Comparison of ENCODE assay signal across 19 cellular contexts in genomic region chr12:102960766-102961487, GRCh38. TPM values are rescaled to one million over a fixed set of nuclear protein-coding genes. Genes with fewer than 3 reads are reported as not detected.
A peak's percentile ranks its signal among the peaks of the same experiment; 100 is the strongest.
DNase-seq lines count a peak whose midpoint lies in the region; TF ChIP-seq lines count a peak whose summit lies in the region.
"Had no signal": no experiment of that assay in that cellular context is flagged by ENCODE, and none has a peak within 500 bp of the region (broad histone marks: within the 10 kb centered on the region; RNA-seq: fewer than 3 reads in every experiment).

No MANE protein-coding gene starts in this region.

- H3K36me3 ChIP-seq in H7 (replicated peaks; ENCODE audit: control insufficient read depth, insufficient read depth, low read length), result no peaks in the 10 kb centered on the region
- H3K36me3 ChIP-seq: pancreas had no signal

- no peak overlapping the region for H3K4me3 ChIP-seq in H7 (ENCODE audit: insufficient read depth, low read depth, low read length)
- H3K4me3 ChIP-seq: pancreas had no signal

- H3K27me3 Mint-ChIP-seq in osteocyte (ENCODE audit: unreplicated experiment), result peaks cover 91% of the 10 kb centered on the region

- H3K4me1 Mint-ChIP-seq in osteocyte (ENCODE audit: unreplicated experiment), result peaks cover 20% of the 10 kb centered on the region

- H3K36me3 Mint-ChIP-seq in osteocyte (ENCODE audit: unreplicated experiment), result no peaks in the 10 kb centered on the region
- H3K36me3 Mint-ChIP-seq: activated naive CD4-positive, alpha-beta T cell treated with anti-CD3 and anti-CD28 coated beads, Interleukin-2, amount 50 U/mL, for 24 hours; CD4-positive, alpha-beta memory T cell had no signal

- peaks cover 97% of the 10 kb centered on the region for H3K27me3 ChIP-seq in H7 (ENCODE audit: control insufficient read depth, insufficient read depth, low read length)

- DNase-seq in H7 (peak; percentile 42), NCI-H2107 treated with DMSO at 0.1 percent for 48 hours (lab: John Stamatoyannopoulos, UW; ENCODE audit: unreplicated experiment) (peak; percentile 94), caudate nucleus (lab: John Stamatoyannopoulos, UW) (peak in 40 of 61 donors; percentile 8 to 78 (median 28)), nucleus accumbens (lab: John Stamatoyannopoulos, UW) (peak in 33 of 56 donors; percentile 2 to 77 (median 26)), NCI-H524 (lab: John Stamatoyannopoulos, UW) (no peak), osteocyte (ENCODE audit: extremely low spot score, unreplicated experiment) (no peak)
- DNase-seq in activated T-cell treated with anti-CD3 and anti-CD28 coated beads, Interleukin-2, amount 50 U/mL, for 1 hour, result no peak
- no peak for DNase-seq in activated T-cell treated with anti-CD3 and anti-CD28 coated beads, Interleukin-2, amount 50 U/mL, for 48 hours
- DNase-seq: activated CD4-positive, alpha-beta T cell treated with anti-CD3 and anti-CD28 coated beads, Interleukin-2, amount 50 U/mL, for 1 hour; CD4-positive, alpha-beta memory T cell; foreskin melanocyte; KG1; pancreas; stimulated activated CD4-positive, alpha-beta T cell treated with anti-CD3 and anti-CD28 coated beads, Interleukin-1b, Interleukin-23, amount 100 ng/mL, for 48 hours; stimulated activated naive B cell treated with anti-CD40 and anti-IgM and Interleukin-4, amounts not matched to agents 10 μg/mL and 1 μg/mL and 100 μg/mL, for 72 hours; T-helper 1 cell had no signal

- no peak for TF ChIP-seq CTCF in osteocyte (IDR thresholded peaks at IDR 0.05)

- H3K27ac Mint-ChIP-seq in osteocyte (ENCODE audit: unreplicated experiment), result no peak overlapping the region
- H3K27ac Mint-ChIP-seq: activated naive CD4-positive, alpha-beta T cell treated with anti-CD3 and anti-CD28 coated beads, Interleukin-2, amount 50 U/mL, for 24 hours; CD4-positive, alpha-beta memory T cell; dendritic cell treated with granulocyte-macrophage colony-stimulating factor and Interleukin-4, amounts not matched to agents 40 ng/mL and 50 ng/mL, for 4 days; stimulated activated naive B cell treated with anti-CD40 and anti-IgM and Interleukin-4, amounts not matched to agents 10 μg/mL and 1 μg/mL and 100 μg/mL, for 72 hours had no signal

- no peaks in the 10 kb centered on the region for H3K9me3 Mint-ChIP-seq in osteocyte (ENCODE audit: unreplicated experiment)
- H3K9me3 Mint-ChIP-seq: dendritic cell treated with granulocyte-macrophage colony-stimulating factor and Interleukin-4, amounts not matched to agents 40 ng/mL and 50 ng/mL, for 4 days had no signal

- no peak overlapping the region for H3K27ac ChIP-seq in caudate nucleus (ENCODE audit: low read depth, low read length)
- H3K27ac ChIP-seq: pancreas had no signal

- no peak overlapping the region for H3K4me3 Mint-ChIP-seq in osteocyte (ENCODE audit: unreplicated experiment)
- H3K4me3 Mint-ChIP-seq: dendritic cell treated with granulocyte-macrophage colony-stimulating factor and Interleukin-4, amounts not matched to agents 40 ng/mL and 50 ng/mL, for 4 days had no signal

RNA-seq across cellular contexts. Expression of gene ASCL1, which starts 3.5 kb away (rescaled TPM):
- total RNA-seq in H7 (2014; rRNA removed; shearing (Covaris generic)), result 0.07 TPM in 1 of 2 replicates, not detected in the other
- total RNA-seq in osteocyte, result not detected in 2 replicates
- total RNA-seq: CD4-positive, alpha-beta memory T cell; liver had no signal

RNA-seq across cellular contexts. Expression of gene PAH, which starts 43.9 kb away (rescaled TPM):
- total RNA-seq in H7 (2014; rRNA removed; shearing (Covaris generic)), result 0.37 and 0.42 TPM in 2 replicates
- total RNA-seq in osteocyte, result not detected in 2 replicates
- total RNA-seq: CD4-positive, alpha-beta memory T cell had no signal

Comparison
In these comparisons a context has a peak if more than half of its experiments do, and no peak if none do; other contexts are left out.
1. DNase-seq: peak in H7 (single experiment), NCI-H2107 treated with DMSO at 0.1 percent for 48 hours (single experiment), caudate nucleus (40 of 61) and nucleus accumbens (33 of 56); none in NCI-H524 (0 of 2), activated T-cell treated with anti-CD3 and anti-CD28 coated beads, Interleukin-2, amount 50 U/mL, for 1 hour (single experiment), osteocyte (single experiment) and activated T-cell treated with anti-CD3 and anti-CD28 coated beads, Interleukin-2, amount 50 U/mL, for 48 hours (0 of 2).